8 cellular contexts compared by ENCODE assay signal in genomic region chr13:105139380-105140285, GRCh38.
A peak's percentile ranks its signal among the peaks of the same experiment; 100 is the strongest.
DNase-seq lines count a peak whose midpoint lies in the region; ATAC-seq and TF ChIP-seq lines count a peak whose summit lies in the region.

No MANE protein-coding gene starts in this region.

- H3K9me2 ChIP-seq in Karpas-422 (replicated peaks; ENCODE audit: insufficient read depth, low read length): no peaks in the 10 kb centered on the region

- H3K4me3 ChIP-seq in Karpas-422 (ENCODE audit: low read length) (peak overlapping the region; percentile 77), lung (peak overlapping the region; percentile 39)

- peak overlapping the region; percentile 50 for H3K27ac ChIP-seq in Karpas-422 (ENCODE audit: low read length)
- H3K27ac ChIP-seq in lung (ENCODE audit: low read depth in 1 of 2, low read length in 1 of 2): peak overlapping the region in 1 of 2 donors; percentile 67

- DNase-seq in GDM1 (lab: John Stamatoyannopoulos, UW) (peak; percentile 75), Karpas-422 (peak; percentile 87), amniotic epithelial cell (ENCODE audit: low read depth) (peak; percentile 2), lung (ENCODE audit: low spot score) (peak; percentile 40), dedifferentiated amniotic fluid mesenchymal stem cell (ENCODE audit: extremely low spot score) (no peak)
- peak; percentile 69 for DNase-seq in stimulated activated CD8-positive, alpha-beta memory T cell treated with anti-CD3 and anti-CD28 coated beads, Interleukin-4, amount 100 ng/mL, for 48 hours

- H3K36me3 ChIP-seq in Karpas-422 (ENCODE audit: insufficient read depth, low read length) (no peaks in the 10 kb centered on the region), lung (ENCODE audit: control insufficient read depth in 2 of 2, insufficient read depth in 2 of 2, low read length in 2 of 2) (no peaks in the 10 kb centered on the region)

- H3K4me1 Mint-ChIP-seq in T-helper 1 cell treated with Interleukin-12 subunit alpha and Interleukin-12 subunit beta and Interleukin-4 antibody, amounts not matched to agents 30 μg/mL and 1 μg/mL, for 36 hours (ENCODE audit: low read depth): peaks cover 14% of the 10 kb centered on the region

- WGBS in lung, 2 donors: 18 to 42% methylated on average over 20 of the region's 20 CpGs

- no peaks in the 10 kb centered on the region for H3K79me2 ChIP-seq in Karpas-422 (ENCODE audit: low read length)

- peak; percentile 97 for ATAC-seq in GM21723 (IDR thresholded peaks at IDR 0.05; ENCODE audit: unreplicated experiment)
- ATAC-seq in lung (ENCODE audit: insufficient read depth, low FRiP score): peak; percentile 72

- H3K4me2 ChIP-seq in Karpas-422 (ENCODE audit: low read depth, low read length, poor library complexity, severe bottlenecking): peak overlapping the region; percentile 84

- peak overlapping the region; percentile 76 for H3K9ac ChIP-seq in Karpas-422 (ENCODE audit: low read length)

- peak overlapping the region; percentile 97 for H3K27ac Mint-ChIP-seq in T-helper 1 cell treated with Interleukin-12 subunit alpha and Interleukin-12 subunit beta and Interleukin-4 antibody, amounts not matched to agents 30 μg/mL and 1 μg/mL, for 36 hours

- no peaks in the 10 kb centered on the region for H3K27me3 Mint-ChIP-seq in T-helper 1 cell treated with Interleukin-12 subunit alpha and Interleukin-12 subunit beta and Interleukin-4 antibody, amounts not matched to agents 30 μg/mL and 1 μg/mL, for 36 hours (ENCODE audit: low read depth)

- peak overlapping the region; percentile 81 for H3K4me3 Mint-ChIP-seq in T-helper 1 cell treated with Interleukin-12 subunit alpha and Interleukin-12 subunit beta and Interleukin-4 antibody, amounts not matched to agents 30 μg/mL and 1 μg/mL, for 36 hours

- H3K9me3 ChIP-seq in Karpas-422 (ENCODE audit: low read length) (no peaks in the 10 kb centered on the region), lung (ENCODE audit: control insufficient read depth in 2 of 2, insufficient read depth in 1 of 2, low read length in 1 of 2) (no peaks in the 10 kb centered on the region)

- no peaks in the 10 kb centered on the region for H3K36me3 Mint-ChIP-seq in T-helper 1 cell treated with Interleukin-12 subunit alpha and Interleukin-12 subunit beta and Interleukin-4 antibody, amounts not matched to agents 30 μg/mL and 1 μg/mL, for 36 hours (ENCODE audit: low read depth)

- H2AFZ ChIP-seq in Karpas-422 (ENCODE audit: low read length): peak overlapping the region; percentile 99

- no peak for TF ChIP-seq CTCF in lung (IDR thresholded peaks at IDR 0.05; ENCODE audit: control extremely low read depth, extremely low read depth)

- peaks cover 16% of the 10 kb centered on the region for H3K4me1 ChIP-seq in Karpas-422 (ENCODE audit: low read length)
- H3K4me1 ChIP-seq in lung (ENCODE audit: control insufficient read depth in 2 of 2, insufficient read depth in 2 of 2, low read length in 2 of 2): no peaks in the 10 kb centered on the region

- H3K9me3 Mint-ChIP-seq in T-helper 1 cell treated with Interleukin-12 subunit alpha and Interleukin-12 subunit beta and Interleukin-4 antibody, amounts not matched to agents 30 μg/mL and 1 μg/mL, for 36 hours: no peaks in the 10 kb centered on the region

- no peaks in the 10 kb centered on the region for H4K20me1 ChIP-seq in Karpas-422 (ENCODE audit: insufficient read depth, low read depth, low read length)

- H3K27me3 ChIP-seq in Karpas-422 (ENCODE audit: low read length): 0 out of 2 replicates have a peak, but pooled peaks cover 3% of the 10 kb centered on the region
- H3K27me3 ChIP-seq in lung (ENCODE audit: control insufficient read depth, insufficient read depth): no peaks in the 10 kb centered on the region
